ENCODE assay signal across 11 cellular contexts in the genomic region with DNA sequence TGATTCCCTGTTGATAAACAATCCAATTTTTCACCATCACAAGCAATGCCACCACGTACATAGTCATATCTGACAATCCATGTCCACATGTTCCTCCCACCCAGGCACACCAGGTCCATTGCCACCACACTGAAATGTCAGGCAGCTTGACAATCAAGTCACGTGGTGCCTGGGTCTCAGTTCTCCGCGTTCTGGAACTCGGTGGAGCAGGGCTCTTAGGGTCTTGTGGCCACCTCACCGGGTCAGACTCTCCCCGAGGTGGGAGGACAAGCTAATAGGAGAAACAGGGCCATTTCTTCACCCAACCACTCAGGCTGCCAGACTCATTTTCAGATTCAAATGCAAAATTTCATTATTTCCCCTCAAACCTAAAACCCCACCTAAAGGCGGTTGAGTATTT.
DNase-seq lines count a peak whose midpoint lies in the region; ATAC-seq and TF ChIP-seq lines count a peak whose summit lies in the region.
"Had no signal": no experiment of that assay in that cellular context is flagged by ENCODE, and none has a peak within 500 bp of the region (broad histone marks: within the 10 kb centered on the region; RNA-seq: fewer than 3 reads in every experiment).

No MANE protein-coding gene starts in this region.

- H3K4me3 ChIP-seq in body of pancreas, result no peak overlapping the region
- H3K4me3 ChIP-seq in left lung, result no peak overlapping the region
- H3K4me3 ChIP-seq in sigmoid colon, result peak overlapping the region in 3 of 4 donors; percentile 39 to 51 (median 40)
- H3K4me3 ChIP-seq: BLaER1 treated with 17β-estradiol and CSF1 and Interleukin-3, amounts not matched to agents 10 nM and 100 nM had no signal

- peak; percentile 7 for DNase-seq in GM03348 (ENCODE audit: low spot score)
- DNase-seq in body of pancreas, result no peak
- DNase-seq in left lung, result no peak
- DNase-seq in sigmoid colon, result no peak
- DNase-seq in NCI-H226, result no peak
- DNase-seq in kidney glomerular epithelial cell (lab: John Stamatoyannopoulos, UW), result no peak
- DNase-seq in SIG-M5 (lab: John Stamatoyannopoulos, UW), result no peak
- no peak for DNase-seq in activated CD4-positive, CD25-positive, alpha-beta regulatory T cell (lab: John Stamatoyannopoulos, UW)
- DNase-seq: activated CD4-positive, alpha-beta T cell treated with anti-CD3 and anti-CD28 coated beads, Interleukin-2, amount 50 U/mL, for 48 hours; activated naive CD8-positive, alpha-beta T cell treated with anti-CD3 and anti-CD28 coated beads for 36 hours had no signal

- H3K9me3 ChIP-seq in body of pancreas (no peaks in the 10 kb centered on the region), left lung (no peaks in the 10 kb centered on the region), sigmoid colon (no peaks in the 10 kb centered on the region)

- ATAC-seq in body of pancreas (no peak), left lung (no peak)

- H3K4me1 ChIP-seq in body of pancreas (peaks cover 13% of the 10 kb centered on the region), left lung (peaks cover 0 to 8% of the 10 kb centered on the region in 2 donors), sigmoid colon (peaks cover 0 to 22% (median 17%) of the 10 kb centered on the region in 4 donors)

- TF ChIP-seq CTCF in body of pancreas (IDR thresholded peaks at IDR 0.05) (no peak), left lung (IDR thresholded peaks at IDR 0.05) (no peak), sigmoid colon (IDR thresholded peaks at IDR 0.05) (no peak)

- H3K36me3 ChIP-seq in body of pancreas (replicated peaks in 1 of 2; ENCODE audit: insufficient read depth in 1 of 2, low read depth in 2 of 2), result no peaks in the 10 kb centered on the region
- no peaks in the 10 kb centered on the region for H3K36me3 ChIP-seq in left lung
- no peaks in the 10 kb centered on the region for H3K36me3 ChIP-seq in sigmoid colon
- H3K36me3 ChIP-seq: BLaER1 treated with 17β-estradiol and CSF1 and Interleukin-3, amounts not matched to agents 10 nM and 100 nM had no signal

- H3K27me3 ChIP-seq in body of pancreas (no peaks in the 10 kb centered on the region), left lung (peaks cover 0 to 27% of the 10 kb centered on the region in 2 donors), sigmoid colon (no peaks in the 10 kb centered on the region)
- H3K27me3 ChIP-seq: BLaER1 treated with 17β-estradiol and CSF1 and Interleukin-3, amounts not matched to agents 10 nM and 100 nM had no signal

- TF ChIP-seq EP300 in sigmoid colon (IDR thresholded peaks at IDR 0.05), result no peak

- intact Hi-C loops in body of pancreas (cut with DNase I) (no loop called here), left lung (cut with DNase I) (no loop called here), sigmoid colon (cut with DNase I) (loop anchor here (5.0 kb wide), 1 partner anchor 201 kb away; a partner anchor contains a TSS)

- peak overlapping the region; percentile 28 to 68 (median 64) for H3K27ac ChIP-seq in body of pancreas
- H3K27ac ChIP-seq in left lung, result peak overlapping the region; percentile 70 to 74
- H3K27ac ChIP-seq in sigmoid colon, result peak overlapping the region; percentile 83 to 95 (median 92)
- H3K27ac ChIP-seq: BLaER1 treated with 17β-estradiol and CSF1 and Interleukin-3, amounts not matched to agents 10 nM and 100 nM had no signal

- 92 to 95% methylated on average over 8 of the region's 8 CpGs for WGBS in body of pancreas, 2 donors
- 87 to 89% methylated on average over 8 of the region's 8 CpGs for WGBS in sigmoid colon, 2 donors

- TF ChIP-seq POLR2A in body of pancreas (IDR thresholded peaks at IDR 0.05), result no peak
- no peak for TF ChIP-seq POLR2A in sigmoid colon (IDR thresholded peaks at IDR 0.05)

Comparison
In these comparisons a context has a peak if more than half of its experiments do, and no peak if none do; other contexts are left out.
1. H3K4me3 ChIP-seq: peak in sigmoid colon (3 of 4); none in body of pancreas (0 of 2) and left lung (0 of 2).
2. Peak in every context shown above with its lines, with median percentiles within 50 percentile points of each other: H3K27ac ChIP-seq.